In the genomic region with DNA sequence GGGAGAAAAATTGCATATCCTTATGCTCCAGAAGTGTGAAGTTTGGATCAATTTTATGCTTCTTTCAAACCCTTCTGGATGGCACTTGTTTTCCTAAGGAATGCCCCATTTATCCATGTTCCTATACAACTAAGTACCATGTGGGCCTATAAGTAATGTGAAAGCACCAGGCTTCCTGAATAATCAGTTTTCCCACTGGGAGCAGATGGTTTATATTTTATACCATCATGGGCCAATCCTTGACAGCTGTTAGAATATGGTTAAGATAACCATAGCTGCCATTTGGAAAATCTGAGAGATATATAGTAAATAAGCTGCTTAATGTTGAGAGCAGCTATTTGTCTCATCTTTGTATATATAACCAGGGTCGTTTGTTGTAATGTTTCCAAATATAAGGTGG, we compare ENCODE assay signal across 17 cellular contexts.
DNase-seq lines count a peak whose midpoint lies in the region; TF ChIP-seq lines count a peak whose summit lies in the region.
"Had no signal": no experiment of that assay in that cellular context is flagged by ENCODE, and none has a peak within 500 bp of the region (broad histone marks: within the 10 kb centered on the region; RNA-seq: fewer than 3 reads in every experiment).

No MANE protein-coding gene starts in this region.

- no peak overlapping the region for H3K4me3 Mint-ChIP-seq in mesothelial cell of epicardium
- H3K4me3 Mint-ChIP-seq in glutamatergic neuron (ENCODE audit: unreplicated experiment): no peak overlapping the region
- H3K4me3 Mint-ChIP-seq: B cell; CD4-positive, CD25-positive, alpha-beta regulatory T cell; CD8-positive, alpha-beta T cell; GM23338; H9 had no signal

- TF ChIP-seq CTCF in mesothelial cell of epicardium (IDR thresholded peaks at IDR 0.05; ENCODE audit: unreplicated experiment) (no peak), glutamatergic neuron (IDR thresholded peaks at IDR 0.05; ENCODE audit: partially characterized antibody, unreplicated experiment) (no peak)

- H3K27me3 Mint-ChIP-seq in mesothelial cell of epicardium (ENCODE audit: low read depth) (no peaks in the 10 kb centered on the region), glutamatergic neuron (ENCODE audit: unreplicated experiment) (no peaks in the 10 kb centered on the region)
- H3K27me3 Mint-ChIP-seq: B cell; CD4-positive, CD25-positive, alpha-beta regulatory T cell had no signal

- H3K27ac Mint-ChIP-seq in mesothelial cell of epicardium (no peak overlapping the region), glutamatergic neuron (ENCODE audit: unreplicated experiment) (no peak overlapping the region)
- H3K27ac Mint-ChIP-seq: B cell; CD4-positive, CD25-positive, alpha-beta regulatory T cell; CD8-positive, alpha-beta T cell; GM23338; H9 had no signal

- peak; percentile 19 for DNase-seq in DMS 273 (lab: John Stamatoyannopoulos, UW; ENCODE audit: unreplicated experiment)
- no peak for DNase-seq in DMS 273 treated with DMSO at 0.1 percent for 48 hours (lab: John Stamatoyannopoulos, UW)
- peak; percentile 46 to 84 for DNase-seq in NCI-H524 (lab: John Stamatoyannopoulos, UW)
- DNase-seq in NCI-H82 treated with DMSO at 0.1 percent for 48 hours (lab: John Stamatoyannopoulos, UW; ENCODE audit: unreplicated experiment): peak; percentile 67
- no peak for DNase-seq in mesothelial cell of epicardium (ENCODE audit: low spot score in 2 of 2, unreplicated experiment in 2 of 2)
- DNase-seq in dedifferentiated amniotic fluid mesenchymal stem cell (ENCODE audit: extremely low spot score): no peak
- DNase-seq in glutamatergic neuron: no peak
- no peak for DNase-seq in stimulated activated CD8-positive, alpha-beta memory T cell treated with anti-CD3 and anti-CD28 coated beads, Interleukin-4, amount 100 ng/mL, for 48 hours
- DNase-seq: Caco-2; CD4-positive, CD25-positive, alpha-beta regulatory T cell; CD8-positive, alpha-beta T cell; DMS79; EL; GDM1; H9 had no signal

- peaks cover 24% of the 10 kb centered on the region for H3K9me3 Mint-ChIP-seq in mesothelial cell of epicardium
- H3K9me3 Mint-ChIP-seq in glutamatergic neuron (ENCODE audit: unreplicated experiment): peaks cover 3% of the 10 kb centered on the region

- peaks cover 2% of the 10 kb centered on the region for H3K36me3 Mint-ChIP-seq in mesothelial cell of epicardium
- H3K36me3 Mint-ChIP-seq in glutamatergic neuron (ENCODE audit: unreplicated experiment): peaks cover 8% of the 10 kb centered on the region
- H3K36me3 Mint-ChIP-seq: CD4-positive, CD25-positive, alpha-beta regulatory T cell; CD8-positive, alpha-beta T cell had no signal

- H3K4me1 Mint-ChIP-seq in mesothelial cell of epicardium (no peaks in the 10 kb centered on the region), glutamatergic neuron (ENCODE audit: low read depth, unreplicated experiment) (peaks cover 2% of the 10 kb centered on the region)
- H3K4me1 Mint-ChIP-seq: B cell; CD4-positive, CD25-positive, alpha-beta regulatory T cell; GM23338; H9 had no signal

Comparison
In these comparisons a context has a peak if more than half of its experiments do, and no peak if none do; other contexts are left out.
1. DNase-seq: peak in DMS 273 (single experiment), NCI-H524 (2 of 2) and NCI-H82 treated with DMSO at 0.1 percent for 48 hours (single experiment); none in DMS 273 treated with DMSO at 0.1 percent for 48 hours (single experiment), mesothelial cell of epicardium (0 of 2), dedifferentiated amniotic fluid mesenchymal stem cell (single experiment), glutamatergic neuron (single experiment) and stimulated activated CD8-positive, alpha-beta memory T cell treated with anti-CD3 and anti-CD28 coated beads, Interleukin-4, amount 100 ng/mL, for 48 hours (single experiment).